18 cellular contexts compared by ENCODE assay signal in genomic region chr10:24597426-24597825, GRCh38.
"Had no signal": no experiment of that assay in that cellular context is flagged by ENCODE, and none has a peak within 500 bp of the region (broad histone marks: within the 10 kb centered on the region; RNA-seq: fewer than 3 reads in every experiment).

No MANE protein-coding gene starts in this region.

- ATAC-seq: K562 had no signal

- DNase-seq: Kasumi-1, MM.1S, NCI-H1105 treated with DMSO at 0.1 percent for 48 hours, NCI-H1417 treated with DMSO at 0.1 percent for 48 hours, NCI-H146, NCI-H1694 treated with DMSO at 0.1 percent for 48 hours, NCI-H1930, NCI-H2081, NCI-H2171, NCI-H226, NCI-H446, NCI-H510A, NCI-H524 treated with DMSO at 0.1 percent for 48 hours, NCI-H69, NCI-H774, SHP77, SK-N-SH had no signal
